ENCODE assay signal across 8 cellular contexts in genomic region chr9:128689820-128690683, GRCh38. TPM values are rescaled to one million over a fixed set of nuclear protein-coding genes. Genes with fewer than 3 reads are reported as not detected.
DNase-seq lines count a peak whose midpoint lies in the region; ATAC-seq, FAIRE-seq and TF ChIP-seq lines count a peak whose summit lies in the region.

No MANE protein-coding gene starts in this region.

- H3K27ac Mint-ChIP-seq in activated T-helper 17 cell treated with anti-CD3 and anti-CD28 coated beads, Interleukin-2, amount 50 U/mL, for 72 hours = peak overlapping the region; percentile 92

- H3K4ac ChIP-seq in neuronal stem cell (ENCODE audit: low read length) = no peak overlapping the region

- peak overlapping the region; percentile 72 for H2BK120ac ChIP-seq in neuronal stem cell (ENCODE audit: low read depth, low read length)

- peaks cover 2% of the 10 kb centered on the region for H3K79me1 ChIP-seq in neuronal stem cell (ENCODE audit: low read depth, low read length)

- H3K23ac ChIP-seq in neuronal stem cell (ENCODE audit: low read depth, low read length, poor library complexity) = peak overlapping the region; percentile 6

- no peaks in the 10 kb centered on the region for H3K27me3 Mint-ChIP-seq in activated T-helper 17 cell treated with anti-CD3 and anti-CD28 coated beads, Interleukin-2, amount 50 U/mL, for 72 hours

- no peaks in the 10 kb centered on the region for H3K27me3 ChIP-seq in neuronal stem cell (ENCODE audit: control insufficient read depth in 3 of 3, insufficient read depth in 3 of 3, low read depth in 1 of 3, low read length in 3 of 3)

- no peak for DNase-seq in AG09309 (ENCODE audit: low read depth)
- DNase-seq in GM20000 (ENCODE audit: low spot score) = peak; percentile 89
- DNase-seq in NCI-H774 (lab: John Stamatoyannopoulos, UW) = peak; percentile 43
- no peak for DNase-seq in fibroblast of villous mesenchyme (ENCODE audit: low read depth)
- peak; percentile 41 for DNase-seq in neuronal stem cell (ENCODE audit: low spot score)
- peak; percentile 72 for DNase-seq in urothelium cell line (ENCODE audit: low spot score)

- H2BK5ac ChIP-seq in neuronal stem cell (ENCODE audit: low read length) = peak overlapping the region; percentile 69

- H3K4me3 Mint-ChIP-seq in activated T-helper 17 cell treated with anti-CD3 and anti-CD28 coated beads, Interleukin-2, amount 50 U/mL, for 72 hours = peak overlapping the region; percentile 94

- no peak for TF ChIP-seq CTCF in AG09309 (IDR thresholded peaks at IDR 0.05; ENCODE audit: control insufficient read depth, insufficient read depth, low read depth, low read length, missing control alignments)
- no peak for TF ChIP-seq CTCF in GM20000 (IDR thresholded peaks at IDR 0.05; ENCODE audit: extremely low read depth, missing control alignments)
- no peak for TF ChIP-seq CTCF in fibroblast of villous mesenchyme (IDR thresholded peaks at IDR 0.05; ENCODE audit: insufficient read depth, low read depth, low read length)

- H3K4me2 ChIP-seq in neuronal stem cell (ENCODE audit: insufficient read depth, low read length, poor library complexity, severe bottlenecking) = peak overlapping the region; percentile 71

- H3K18ac ChIP-seq in neuronal stem cell (ENCODE audit: low read length) = peak overlapping the region; percentile 94

- peaks cover 55% of the 10 kb centered on the region for H3K36me3 Mint-ChIP-seq in activated T-helper 17 cell treated with anti-CD3 and anti-CD28 coated beads, Interleukin-2, amount 50 U/mL, for 72 hours (ENCODE audit: low read depth)

- H3K4me1 Mint-ChIP-seq in activated T-helper 17 cell treated with anti-CD3 and anti-CD28 coated beads, Interleukin-2, amount 50 U/mL, for 72 hours = peaks cover 37% of the 10 kb centered on the region

- peak overlapping the region; percentile 91 for H3K27ac ChIP-seq in neuronal stem cell (replicated peaks; ENCODE audit: low read length)

- H3K9ac ChIP-seq in neuronal stem cell (ENCODE audit: low read depth, low read length, poor library complexity) = peak overlapping the region; percentile 94

- no peak overlapping the region for H2AFZ ChIP-seq in neuronal stem cell (ENCODE audit: low read length)

- H2BK15ac ChIP-seq in neuronal stem cell (ENCODE audit: low read length) = no peak overlapping the region

- no peak for FAIRE-seq in urothelium cell line (lab: Jason Lieb, UNC)

- ATAC-seq in activated T-helper 17 cell treated with anti-CD3 and anti-CD28 coated beads, Interleukin-2, amount 50 U/mL, for 72 hours (replicated peaks) = no peak
- no peak for ATAC-seq in GM18868 (IDR thresholded peaks at IDR 0.05; ENCODE audit: unreplicated experiment)

- peak overlapping the region; percentile 56 for H3K14ac ChIP-seq in neuronal stem cell (ENCODE audit: low read length)

- H4K8ac ChIP-seq in neuronal stem cell (ENCODE audit: low read depth, low read length) = peak overlapping the region; percentile 17

- peaks cover 10 to 23% of the 10 kb centered on the region in 2 donors for H3K4me1 ChIP-seq in neuronal stem cell (ENCODE audit: control insufficient read depth in 2 of 2, insufficient read depth in 1 of 2, low read depth in 1 of 2, low read length in 2 of 2)

- peaks cover 13 to 47% of the 10 kb centered on the region in 2 donors for H3K36me3 ChIP-seq in neuronal stem cell (replicated peaks in 1 of 2; ENCODE audit: control insufficient read depth in 2 of 2, insufficient read depth in 2 of 2, low read length in 2 of 2)

- no peaks in the 10 kb centered on the region for H3K9me3 ChIP-seq in neuronal stem cell (replicated peaks in 1 of 2; ENCODE audit: control insufficient read depth in 2 of 2, insufficient read depth in 1 of 2, low read depth in 1 of 2, low read length in 2 of 2)

- H3K4me3 ChIP-seq in AG09309 (ENCODE audit: control insufficient read depth, low read depth, low read length) (peak overlapping the region; percentile 54), fibroblast of villous mesenchyme (ENCODE audit: low read depth, low read length) (peak overlapping the region; percentile 85), neuronal stem cell (ENCODE audit: low read length in 2 of 2) (peak overlapping the region; percentile 89 to 99)

- H2AK5ac ChIP-seq in neuronal stem cell (ENCODE audit: low read depth, low read length) = peak overlapping the region; percentile 98

- H3K9me3 Mint-ChIP-seq in activated T-helper 17 cell treated with anti-CD3 and anti-CD28 coated beads, Interleukin-2, amount 50 U/mL, for 72 hours = no peaks in the 10 kb centered on the region

- no CpG with 5 or more reads among the region's 83 CpGs for WGBS in neuronal stem cell (ENCODE audit: extremely low coverage in 2 of 2, insufficient read length in 2 of 2, insufficient replicate concordance in 1 of 2), 2 donors

- H4K91ac ChIP-seq in neuronal stem cell (ENCODE audit: low read depth, low read length, poor library complexity) = no peak overlapping the region

- no peak overlapping the region for H2BK12ac ChIP-seq in neuronal stem cell (ENCODE audit: low read length)

RNA-seq across cellular contexts. Expression of gene SET, which starts 1.0 kb away (rescaled TPM):
- total RNA-seq in activated T-helper 17 cell treated with anti-CD3 and anti-CD28 coated beads, Interleukin-2, amount 50 U/mL, for 72 hours = 100 to 1,000 TPM; 301 to 598 TPM
- 378 and 491 TPM in 2 replicates for total RNA-seq in fibroblast of villous mesenchyme
- polyA plus RNA-seq in neuronal stem cell (2013, experiment 1 of 2) = 683 TPM
- polyA plus RNA-seq in neuronal stem cell (2013, experiment 2 of 2) = 718 TPM

RNA-seq across cellular contexts. Expression of gene PKN3, which starts 12.3 kb away (rescaled TPM):
- 1 to 10 TPM; 4.1 to 9.1 TPM for total RNA-seq in activated T-helper 17 cell treated with anti-CD3 and anti-CD28 coated beads, Interleukin-2, amount 50 U/mL, for 72 hours
- total RNA-seq in fibroblast of villous mesenchyme = 2.6 and 3.5 TPM in 2 replicates
- 10.5 TPM for polyA plus RNA-seq in neuronal stem cell (2013, experiment 1 of 2)
- polyA plus RNA-seq in neuronal stem cell (2013, experiment 2 of 2) = 10.2 TPM

RNA-seq across cellular contexts. Expression of gene DYNC2I2, which starts 33.4 kb away (rescaled TPM):
- total RNA-seq in activated T-helper 17 cell treated with anti-CD3 and anti-CD28 coated beads, Interleukin-2, amount 50 U/mL, for 72 hours = 10 to 100 TPM; 29.4 to 39.8 TPM
- total RNA-seq in fibroblast of villous mesenchyme = 52.2 and 59.9 TPM in 2 replicates
- polyA plus RNA-seq in neuronal stem cell (2013, experiment 1 of 2) = 41.3 TPM
- polyA plus RNA-seq in neuronal stem cell (2013, experiment 2 of 2) = 40.8 TPM

RNA-seq across cellular contexts. Expression of gene ZDHHC12, which starts 33.9 kb away (rescaled TPM):
- 10 to 100 TPM; 44.8 to 60.9 TPM for total RNA-seq in activated T-helper 17 cell treated with anti-CD3 and anti-CD28 coated beads, Interleukin-2, amount 50 U/mL, for 72 hours
- 30.7 and 40.6 TPM in 2 replicates for total RNA-seq in fibroblast of villous mesenchyme
- 27.7 TPM for polyA plus RNA-seq in neuronal stem cell (2013, experiment 1 of 2)
- polyA plus RNA-seq in neuronal stem cell (2013, experiment 2 of 2) = 27.9 TPM

Comparison
In these comparisons a context has a peak if more than half of its experiments do, and no peak if none do; other contexts are left out.
1. DNase-seq: peak in GM20000 (single experiment), NCI-H774 (single experiment), neuronal stem cell (single experiment) and urothelium cell line (single experiment); none in AG09309 (single experiment) and fibroblast of villous mesenchyme (single experiment).
2. Peak in every context shown above with its lines, with median percentiles within 50 percentile points of each other: H3K4me3 ChIP-seq.